20 cellular contexts compared by ENCODE assay signal in genomic region chr12:104413330-104413729, GRCh38.
"Had no signal": no experiment of that assay in that cellular context is flagged by ENCODE, and none has a peak within 500 bp of the region (broad histone marks: within the 10 kb centered on the region; RNA-seq: fewer than 3 reads in every experiment).

No MANE protein-coding gene starts in this region.

- H3K36me3 Mint-ChIP-seq: natural killer cell had no signal

- H3K4me1 Mint-ChIP-seq: natural killer cell, neural crest cell had no signal

- DNase-seq: effector CD4-positive, alpha-beta T cell; foreskin melanocyte; heart left ventricle; hippocampal formation; left colon; left ventricle myocardium superior; natural killer cell; nucleus accumbens; ovary; small intestine; stimulated activated CD4-positive, alpha-beta T cell treated with anti-CD3 and anti-CD28 coated beads, Interleukin-12 subunit alpha, Interleukin-12 subunit beta, amount 100 ng/mL, for 4 hours; stimulated activated naive CD8-positive, alpha-beta T cell treated with anti-CD3 and anti-CD28 coated beads, Interleukin-15, Interleukin-2, amounts not matched to agents 100 U/mL and 50 U/mL, for 24 hours; thyroid gland; upper lobe of left lung; uterus had no signal

- H3K27ac ChIP-seq: coronary artery, heart left ventricle, ovary, right atrium auricular region, suprapubic skin, thyroid gland, upper lobe of left lung, uterus had no signal

- H3K9me3 Mint-ChIP-seq: natural killer cell, neural crest cell had no signal

- ATAC-seq: heart left ventricle; left colon; left ventricle myocardium superior; natural killer cell; stimulated activated naive CD8-positive, alpha-beta T cell treated with anti-CD3 and anti-CD28 coated beads, Interleukin-15, Interleukin-2, amounts not matched to agents 100 U/mL and 50 U/mL, for 24 hours had no signal

- H3K36me3 ChIP-seq: heart left ventricle, ovary, right atrium auricular region, suprapubic skin, thyroid gland, upper lobe of left lung, uterus had no signal

- H3K9me3 ChIP-seq: heart left ventricle, ovary, right atrium auricular region, suprapubic skin, thyroid gland, upper lobe of left lung, uterus had no signal

- H3K4me3 Mint-ChIP-seq: natural killer cell, neural crest cell had no signal

- H3K27ac Mint-ChIP-seq: natural killer cell had no signal

- H3K27me3 ChIP-seq: heart left ventricle, ovary, right atrium auricular region, suprapubic skin, thyroid gland, upper lobe of left lung, uterus had no signal

- H3K4me3 ChIP-seq: coronary artery, heart left ventricle, lung, ovary, right atrium auricular region, suprapubic skin, thyroid gland, upper lobe of left lung, uterus had no signal

- H3K4me1 ChIP-seq: suprapubic skin, uterus had no signal
